Comparison of ENCODE assay signal across 1 cellular context in the genomic region with DNA sequence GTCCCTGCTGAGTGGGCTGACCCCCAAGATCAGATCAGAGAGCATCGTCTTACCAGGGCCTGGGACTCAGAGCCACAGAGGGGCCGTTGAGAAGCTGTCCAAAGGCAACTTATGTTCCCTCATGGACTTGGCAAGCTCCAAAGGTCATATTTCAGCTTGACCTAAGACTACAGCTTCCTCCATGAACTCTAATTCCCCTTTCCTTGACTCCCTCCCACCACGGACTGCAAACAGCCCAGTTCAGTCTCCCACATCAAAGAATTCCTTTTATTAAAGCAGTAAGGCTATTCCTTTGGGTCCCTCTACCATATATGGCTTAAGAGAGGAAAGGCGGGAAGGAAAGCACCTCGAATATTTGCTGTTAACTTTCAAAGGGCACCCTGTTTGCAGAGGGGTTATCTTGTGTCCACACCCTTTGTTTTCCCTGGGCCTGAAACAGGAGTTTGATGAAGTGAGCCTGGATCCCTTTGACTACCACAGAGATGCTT.
TF ChIP-seq lines count a peak whose summit lies in the region.

No MANE protein-coding gene starts in this region.

TF ChIP-seq in HepG2, 621 proteins besides CTCF, POLR2A, EP300 and RAD21 (continued from another document and continues in another):
- no peak for TF ChIP-seq SUZ12 (IDR thresholded peaks at IDR 0.05; ENCODE audit: low read depth, low read length)
- peak; percentile 60; the same call in 1 of the 2 replicates for TF ChIP-seq ZNF878 (CRISPR knock-in tag; IDR thresholded peaks at IDR 0.05)
- peak; percentile 69; the same call in 1 of the 2 replicates for TF ChIP-seq EHMT2 (IDR thresholded peaks at IDR 0.05; ENCODE audit: borderline replicate concordance, low read depth, low read length)
- TF ChIP-seq ZNF724P (CRISPR knock-in tag; IDR thresholded peaks at IDR 0.05; ENCODE audit: borderline replicate concordance), result peak; percentile 28; the same call in 1 of the 2 replicates
- TF ChIP-seq, protein P1, sequence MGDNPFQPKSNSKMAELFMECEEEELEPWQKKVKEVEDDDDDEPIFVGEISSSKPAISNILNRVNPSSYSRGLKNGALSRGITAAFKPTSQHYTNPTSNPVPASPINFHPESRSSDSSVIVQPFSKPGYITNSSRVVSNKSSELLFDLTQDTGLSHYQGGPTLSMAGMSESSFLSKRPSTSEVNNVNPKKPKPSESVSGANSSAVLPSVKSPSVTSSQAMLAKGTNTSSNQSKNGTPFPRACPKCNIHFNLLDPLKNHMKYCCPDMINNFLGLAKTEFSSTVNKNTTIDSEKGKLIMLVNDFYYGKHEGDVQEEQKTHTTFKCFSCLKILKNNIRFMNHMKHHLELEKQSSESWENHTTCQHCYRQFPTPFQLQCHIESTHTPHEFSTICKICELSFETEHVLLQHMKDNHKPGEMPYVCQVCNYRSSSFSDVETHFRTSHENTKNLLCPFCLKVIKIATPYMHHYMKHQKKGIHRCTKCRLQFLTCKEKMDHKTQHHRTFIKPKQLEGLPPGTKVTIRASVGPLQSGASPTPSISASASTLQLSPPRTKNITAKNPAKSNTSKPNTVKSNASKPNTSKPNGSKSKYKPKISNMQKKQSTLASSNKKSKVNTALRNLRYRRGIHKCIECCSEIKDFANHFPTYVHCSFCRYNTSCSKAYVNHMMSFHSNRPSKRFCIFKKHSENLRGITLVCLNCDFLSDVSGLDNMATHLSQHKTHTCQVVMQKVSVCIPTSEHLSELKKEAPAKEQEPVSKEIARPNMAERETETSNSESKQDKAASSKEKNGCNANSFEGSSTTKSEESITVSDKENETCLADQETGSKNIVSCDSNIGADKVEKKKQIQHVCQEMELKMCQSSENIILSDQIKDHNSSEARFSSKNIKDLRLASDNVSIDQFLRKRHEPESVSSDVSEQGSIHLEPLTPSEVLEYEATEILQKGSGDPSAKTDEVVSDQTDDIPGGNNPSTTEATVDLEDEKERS (CRISPR knock-in tag; IDR thresholded peaks at IDR 0.05), result 0 out of 2 replicates have a peak, but pooled peaks have one; percentile 54
- peak; percentile 60 for TF ChIP-seq TEAD3 (CRISPR knock-in tag; optimal IDR thresholded peaks at IDR 0.05; ENCODE audit: borderline replicate concordance)
- no peak for TF ChIP-seq ARNT (IDR thresholded peaks at IDR 0.05)
- TF ChIP-seq NCOA1 (CRISPR knock-in tag; IDR thresholded peaks at IDR 0.05), result no peak
- TF ChIP-seq ZNF674 (CRISPR knock-in tag; IDR thresholded peaks at IDR 0.05; ENCODE audit: low read depth), result no peak
- TF ChIP-seq HDAC2 (CRISPR knock-in tag; IDR thresholded peaks at IDR 0.05), result peak; percentile 64; the same call in 1 of the 2 replicates
- no peak for TF ChIP-seq CHCHD3 (CRISPR knock-in tag; IDR thresholded peaks at IDR 0.05)
- TF ChIP-seq ZSCAN9 (CRISPR knock-in tag; IDR thresholded peaks at IDR 0.05; ENCODE audit: borderline replicate concordance), result peak; percentile 68; the same call in 1 of the 2 replicates
- TF ChIP-seq FOXA1 (IDR thresholded peaks at IDR 0.05), result no peak; the same call in 1 of the 2 replicates
- TF ChIP-seq FOXA1 (CRISPR knock-in tag; IDR thresholded peaks at IDR 0.05), result peak; percentile 95
- no peak for TF ChIP-seq EZH2 (conservative IDR thresholded peaks at IDR 0.05; ENCODE audit: low read depth, low read length)
- peak; percentile 28; the same call in 1 of the 2 replicates for TF ChIP-seq KLF12 (CRISPR knock-in tag; IDR thresholded peaks at IDR 0.05; ENCODE audit: borderline replicate concordance)
- peak; percentile 26; the same call in 1 of the 2 replicates for TF ChIP-seq NKX3-1 (CRISPR knock-in tag; IDR thresholded peaks at IDR 0.05)
- no peak for TF ChIP-seq KDM4B (CRISPR knock-in tag; IDR thresholded peaks at IDR 0.05)
- TF ChIP-seq CENPX (CRISPR knock-in tag; IDR thresholded peaks at IDR 0.05), result no peak
- TF ChIP-seq HNF1B (CRISPR knock-in tag; IDR thresholded peaks at IDR 0.05), result peak; percentile 56; the same call in 1 of the 2 replicates
- TF ChIP-seq ZFP91 (CRISPR knock-in tag; IDR thresholded peaks at IDR 0.05; ENCODE audit: borderline replicate concordance), result 0 out of 2 replicates have a peak, but pooled peaks have one; percentile 22
- TF ChIP-seq DBP (CRISPR knock-in tag; IDR thresholded peaks at IDR 0.05; ENCODE audit: not compliant biosample characterization), result no peak
- peak; percentile 74; the same call in 1 of the 2 replicates for TF ChIP-seq ZNF652 (CRISPR knock-in tag; IDR thresholded peaks at IDR 0.05; ENCODE audit: borderline replicate concordance, low read depth)
- TF ChIP-seq MED8 (CRISPR knock-in tag; IDR thresholded peaks at IDR 0.05; ENCODE audit: insufficient replicate concordance), result peak; percentile 56
- TF ChIP-seq, protein P2, sequence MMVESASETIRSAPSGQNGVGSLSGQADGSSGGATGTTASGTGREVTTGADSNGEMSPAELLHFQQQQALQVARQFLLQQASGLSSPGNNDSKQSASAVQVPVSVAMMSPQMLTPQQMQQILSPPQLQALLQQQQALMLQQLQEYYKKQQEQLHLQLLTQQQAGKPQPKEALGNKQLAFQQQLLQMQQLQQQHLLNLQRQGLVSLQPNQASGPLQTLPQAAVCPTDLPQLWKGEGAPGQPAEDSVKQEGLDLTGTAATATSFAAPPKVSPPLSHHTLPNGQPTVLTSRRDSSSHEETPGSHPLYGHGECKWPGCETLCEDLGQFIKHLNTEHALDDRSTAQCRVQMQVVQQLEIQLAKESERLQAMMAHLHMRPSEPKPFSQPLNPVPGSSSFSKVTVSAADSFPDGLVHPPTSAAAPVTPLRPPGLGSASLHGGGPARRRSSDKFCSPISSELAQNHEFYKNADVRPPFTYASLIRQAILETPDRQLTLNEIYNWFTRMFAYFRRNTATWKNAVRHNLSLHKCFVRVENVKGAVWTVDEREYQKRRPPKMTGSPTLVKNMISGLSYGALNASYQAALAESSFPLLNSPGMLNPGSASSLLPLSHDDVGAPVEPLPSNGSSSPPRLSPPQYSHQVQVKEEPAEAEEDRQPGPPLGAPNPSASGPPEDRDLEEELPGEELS (CRISPR knock-in tag; IDR thresholded peaks at IDR 0.05), result peak; percentile 87
- TF ChIP-seq ZNF850 (CRISPR knock-in tag; conservative IDR thresholded peaks at IDR 0.05), result 0 out of 2 replicates have a peak, but pooled peaks have one; percentile 34
- TF ChIP-seq EED (CRISPR knock-in tag; IDR thresholded peaks at IDR 0.05), result no peak
- TF ChIP-seq, protein P3, sequence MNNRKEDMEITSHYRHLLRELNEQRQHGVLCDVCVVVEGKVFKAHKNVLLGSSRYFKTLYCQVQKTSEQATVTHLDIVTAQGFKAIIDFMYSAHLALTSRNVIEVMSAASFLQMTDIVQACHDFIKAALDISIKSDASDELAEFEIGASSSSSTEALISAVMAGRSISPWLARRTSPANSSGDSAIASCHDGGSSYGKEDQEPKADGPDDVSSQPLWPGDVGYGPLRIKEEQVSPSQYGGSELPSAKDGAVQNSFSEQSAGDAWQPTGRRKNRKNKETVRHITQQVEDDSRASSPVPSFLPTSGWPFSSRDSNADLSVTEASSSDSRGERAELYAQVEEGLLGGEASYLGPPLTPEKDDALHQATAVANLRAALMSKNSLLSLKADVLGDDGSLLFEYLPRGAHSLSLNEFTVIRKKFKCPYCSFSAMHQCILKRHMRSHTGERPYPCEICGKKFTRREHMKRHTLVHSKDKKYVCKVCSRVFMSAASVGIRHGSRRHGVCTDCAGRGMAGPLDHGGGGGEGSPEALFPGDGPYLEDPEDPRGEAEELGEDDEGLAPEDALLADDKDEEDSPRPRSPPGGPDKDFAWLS (CRISPR knock-in tag; IDR thresholded peaks at IDR 0.05; ENCODE audit: borderline replicate concordance), result no peak
- TF ChIP-seq NRL (CRISPR knock-in tag; IDR thresholded peaks at IDR 0.05; ENCODE audit: borderline replicate concordance), result no peak
- TF ChIP-seq POLR2G (IDR thresholded peaks at IDR 0.05; ENCODE audit: low read depth, low read length), result no peak
- peak; percentile 86 for TF ChIP-seq RXRB (CRISPR knock-in tag; IDR thresholded peaks at IDR 0.05; ENCODE audit: borderline replicate concordance)
- no peak for TF ChIP-seq SIN3B (IDR thresholded peaks at IDR 0.05; ENCODE audit: low read length)
- no peak for TF ChIP-seq ZNF407 (CRISPR knock-in tag; IDR thresholded peaks at IDR 0.05; ENCODE audit: not compliant biosample characterization)
- peak; percentile 80; the same call in 1 of the 2 replicates for TF ChIP-seq RXRA (CRISPR knock-in tag; IDR thresholded peaks at IDR 0.05)
